22 cellular contexts compared by ENCODE assay signal in genomic region chr5:109655841-109656240, GRCh38. TPM values are rescaled to one million over a fixed set of nuclear protein-coding genes. Genes with fewer than 3 reads are reported as not detected.
DNase-seq lines count a peak whose midpoint lies in the region; ATAC-seq and TF ChIP-seq lines count a peak whose summit lies in the region.
"Had no signal": no experiment of that assay in that cellular context is flagged by ENCODE, and none has a peak within 500 bp of the region (broad histone marks: within the 10 kb centered on the region; RNA-seq: fewer than 3 reads in every experiment).

No MANE protein-coding gene starts in this region.

- no peak overlapping the region for H2AFZ ChIP-seq in mammary epithelial cell (ENCODE audit: low read depth, low read length)

- H3K9me3 Mint-ChIP-seq in activated naive CD4-positive, alpha-beta T cell treated with anti-CD3 and anti-CD28 coated beads, Interleukin-2, amount 50 U/mL, for 72 hours, result no peaks in the 10 kb centered on the region
- H3K9me3 Mint-ChIP-seq: activated CD4-positive, alpha-beta memory T cell treated with anti-CD3 and anti-CD28 coated beads, Interleukin-2, amount 10 ng/mL, durations not matched to agents 7 days and 5 days; activated naive CD8-positive, alpha-beta T cell treated with anti-CD3 and anti-CD28 coated beads, Interleukin-2, amount 10 ng/mL, durations not matched to agents 7 days and 5 days; activated T-cell treated with anti-CD3 and anti-CD28 coated beads, Interleukin-2, amount 50 U/mL, for 24 hours; neural crest cell; WTC11 had no signal

- H3K36me3 ChIP-seq in RWPE2 (ENCODE audit: low read depth) (no peaks in the 10 kb centered on the region), mammary epithelial cell (ENCODE audit: insufficient read depth, low read length) (no peaks in the 10 kb centered on the region)
- H3K36me3 ChIP-seq: cardiac muscle cell, vagina had no signal

- 87% methylated on average over 2 of the region's 2 CpGs for WGBS in mammary epithelial cell (ENCODE audit: low coverage, missing lambda C conversion rate)

- DNase-seq in activated naive CD4-positive, alpha-beta T cell treated with anti-CD3 and anti-CD28 coated beads, Interleukin-2, amount 50 U/mL, for 72 hours (ENCODE audit: low spot score in 2 of 2), result no peak
- no peak for DNase-seq in activated naive CD4-positive, alpha-beta T cell treated with Interleukin-2 at 50 U/mL for 16 hours
- DNase-seq in RWPE2 (ENCODE audit: low spot score) (no peak), mammary epithelial cell (peak; percentile 43), sciatic nerve (ENCODE audit: low spot score) (no peak), iPS-NIHi11 (ENCODE audit: low spot score) (no peak), Right ventricle myocardium superior (no peak)
- DNase-seq in NK-92 treated with Interleukin-12 subunit alpha and Interleukin-12 subunit beta, amount 100 ng/mL, for 24 hours (lab: John Stamatoyannopoulos, UW), result no peak
- DNase-seq: activated CD4-positive, alpha-beta memory T cell treated with anti-CD3 and anti-CD28 coated beads, Interleukin-2, amount 10 ng/mL, durations not matched to agents 7 days and 5 days; activated naive CD8-positive, alpha-beta T cell treated with anti-CD3 and anti-CD28 coated beads, Interleukin-2, amount 10 ng/mL, durations not matched to agents 7 days and 5 days; activated T-cell treated with anti-CD3 and anti-CD28 coated beads, Interleukin-2, amount 50 U/mL, for 24 hours; C1 segment of cervical spinal cord; dorsolateral prefrontal cortex; H7; NCI-H1048; NCI-H2081 treated with DMSO at 0.1 percent for 48 hours; T-helper 2 cell had no signal

- CTCF ChIA-PET in mammary epithelial cell (lab: Charles Lee; ENCODE audit: low non-redundant PET), result no interaction called here

- no peak overlapping the region for H3K27ac Mint-ChIP-seq in activated naive CD4-positive, alpha-beta T cell treated with anti-CD3 and anti-CD28 coated beads, Interleukin-2, amount 50 U/mL, for 72 hours
- H3K27ac Mint-ChIP-seq: activated CD4-positive, alpha-beta memory T cell treated with anti-CD3 and anti-CD28 coated beads, Interleukin-2, amount 10 ng/mL, durations not matched to agents 7 days and 5 days; activated naive CD8-positive, alpha-beta T cell treated with anti-CD3 and anti-CD28 coated beads, Interleukin-2, amount 10 ng/mL, durations not matched to agents 7 days and 5 days; activated T-cell treated with anti-CD3 and anti-CD28 coated beads, Interleukin-2, amount 50 U/mL, for 24 hours; WTC11 had no signal

- BruUV-seq in mammary epithelial cell (replicated peaks; lab: Mats Ljungman, UMichigan), result no TSS peak

- H3K9me3 ChIP-seq in RWPE2 (ENCODE audit: severe bottlenecking) (no peaks in the 10 kb centered on the region), mammary epithelial cell (replicated peaks; ENCODE audit: insufficient read depth, low read length) (no peaks in the 10 kb centered on the region)
- H3K9me3 ChIP-seq: vagina had no signal

- no peaks in the 10 kb centered on the region for H3K36me3 Mint-ChIP-seq in activated naive CD4-positive, alpha-beta T cell treated with anti-CD3 and anti-CD28 coated beads, Interleukin-2, amount 50 U/mL, for 72 hours
- H3K36me3 Mint-ChIP-seq: activated naive CD8-positive, alpha-beta T cell treated with anti-CD3 and anti-CD28 coated beads, Interleukin-2, amount 10 ng/mL, durations not matched to agents 7 days and 5 days; WTC11 had no signal

- TF ChIP-seq CTCF in RWPE2 (IDR thresholded peaks at IDR 0.05; ENCODE audit: poor library complexity, severe bottlenecking) (no peak), mammary epithelial cell (conservative IDR thresholded peaks at IDR 0.05 in 1 of 2, IDR thresholded peaks at IDR 0.05 in 1 of 2; ENCODE audit: extremely low read depth in 1 of 2, insufficient read depth in 1 of 2, low read depth in 1 of 2, low read length in 2 of 2) (no peak)

- H3K4me1 ChIP-seq in RWPE2 (ENCODE audit: insufficient read depth, poor library complexity, severe bottlenecking), result peaks cover 33% of the 10 kb centered on the region
- peaks cover 34% of the 10 kb centered on the region for H3K4me1 ChIP-seq in mammary epithelial cell (ENCODE audit: insufficient read depth, low read length)
- H3K4me1 ChIP-seq: vagina had no signal

- no peak overlapping the region for H3K4me2 ChIP-seq in mammary epithelial cell (ENCODE audit: insufficient read depth, low read depth, low read length)

- H3K9ac ChIP-seq in mammary epithelial cell (ENCODE audit: insufficient read depth, low read length), result no peak overlapping the region

- dilution Hi-C loops in mammary epithelial cell (cut with HindIII; ENCODE audit: low sequenced_read_pairs), result no loop called here

- no peak overlapping the region for H3K27ac ChIP-seq in RWPE2 (ENCODE audit: poor library complexity, severe bottlenecking)
- no peak overlapping the region for H3K27ac ChIP-seq in mammary epithelial cell (ENCODE audit: insufficient read depth, low read depth, low read length)
- H3K27ac ChIP-seq: cardiac muscle cell, vagina had no signal

- H3K4me3 ChIP-seq in RWPE2 (ENCODE audit: severe bottlenecking) (no peak overlapping the region), mammary epithelial cell (replicated peaks in 1 of 3; ENCODE audit: insufficient read depth in 1 of 3, low read depth in 2 of 3, low read length in 3 of 3) (no peak overlapping the region)
- H3K4me3 ChIP-seq: cardiac muscle cell, dorsolateral prefrontal cortex, vagina had no signal

- peak; percentile 21 to 37 for ATAC-seq in activated naive CD4-positive, alpha-beta T cell treated with anti-CD3 and anti-CD28 coated beads, Interleukin-2, amount 50 U/mL, for 72 hours
- peak; percentile 41; the same call in 2 of the 3 replicates for ATAC-seq in RWPE2 (ENCODE audit: low read depth)
- ATAC-seq in sciatic nerve, result peak; percentile 25
- no peak for ATAC-seq in Right ventricle myocardium superior (ENCODE audit: poor library complexity)
- ATAC-seq: Right ventricle myocardium inferior, WTC11 had no signal

- H4K20me1 ChIP-seq in mammary epithelial cell (ENCODE audit: insufficient read depth, low read length), result no peaks in the 10 kb centered on the region

- intact Hi-C loops in mammary epithelial cell (cut with micrococcal nuclease), result no loop called here
- intact Hi-C loops in sciatic nerve (cut with DNase I), result no loop called here
- intact Hi-C loops in Right ventricle myocardium superior (cut with DNase I), result no loop called here

- H3K27me3 ChIP-seq in RWPE2 (ENCODE audit: insufficient read depth, poor library complexity, severe bottlenecking) (no peaks in the 10 kb centered on the region), mammary epithelial cell (ENCODE audit: insufficient read depth, low read length) (no peaks in the 10 kb centered on the region)
- H3K27me3 ChIP-seq: cardiac muscle cell, dorsolateral prefrontal cortex, vagina had no signal

- H3K79me2 ChIP-seq in mammary epithelial cell (ENCODE audit: insufficient read depth, low read length), result no peaks in the 10 kb centered on the region

- in situ Hi-C loops in mammary epithelial cell (cut with MboI; ENCODE audit: low sequenced_read_pairs in 2 of 2), result no loop called here

RNA-seq across cellular contexts. Expression of gene MAN2A1, which starts 33.9 kb away (rescaled TPM):
- 10 to 100 TPM; 32.3 to 41.0 TPM for total RNA-seq in activated naive CD4-positive, alpha-beta T cell treated with anti-CD3 and anti-CD28 coated beads, Interleukin-2, amount 50 U/mL, for 72 hours
- total RNA-seq in mammary epithelial cell (10 to 100 TPM; 54.4 to 97.4 TPM), sciatic nerve (45.2 TPM), Right ventricle myocardium superior (7.7 TPM)
- 17.9 TPM for polyA plus RNA-seq in mammary epithelial cell
- polyA minus RNA-seq in mammary epithelial cell, result 33.9 TPM
